ENCODE assay signal across 8 cellular contexts in genomic region chr17:7687908-7688807, GRCh38. TPM values are rescaled to one million over a fixed set of nuclear protein-coding genes. Genes with fewer than 3 reads are reported as not detected.
DNase-seq lines count a peak whose midpoint lies in the region; ATAC-seq and FAIRE-seq lines count a peak whose summit lies in the region.

Gene WRAP53, plus strand, starts transcription at chr17:7688477. Its CDS starts 172 bp downstream, at chr17:7688649.

- H3K4me3 Mint-ChIP-seq in effector memory CD8-positive, alpha-beta T cell = peak within 1 kb of the TSS; percentile 82 to 88
- peak within 1 kb of the TSS; percentile 97 for H3K4me3 Mint-ChIP-seq in memory B cell

- H3K36me3 Mint-ChIP-seq in effector memory CD8-positive, alpha-beta T cell (ENCODE audit: insufficient read depth) = peaks cover 58% of the 10 kb centered on the region
- peaks cover 9% of the 10 kb centered on the region for H3K36me3 Mint-ChIP-seq in memory B cell

- H3K27me3 Mint-ChIP-seq in effector memory CD8-positive, alpha-beta T cell = no peaks in the 10 kb centered on the region
- H3K27me3 Mint-ChIP-seq in memory B cell = no peaks in the 10 kb centered on the region

- H3K4me1 Mint-ChIP-seq in effector memory CD8-positive, alpha-beta T cell (ENCODE audit: low read depth in 2 of 2) = peaks cover 25 to 38% of the 10 kb centered on the region in 2 donors
- H3K4me1 Mint-ChIP-seq in memory B cell = peaks cover 35% of the 10 kb centered on the region

- ATAC-seq in GM21360 (IDR thresholded peaks at IDR 0.05; ENCODE audit: unreplicated experiment) (peak; percentile 52), memory B cell (ENCODE audit: low read depth) (peak; percentile 67)
- ATAC-seq in effector memory CD8-positive, alpha-beta T cell (replicated peaks) = peak; percentile 74

- peak; percentile 98 for DNase-seq in Caki2 (ENCODE audit: low read depth)
- DNase-seq in HTR-8/SVneo (ENCODE audit: insufficient read length, low spot score) = peak; percentile 98
- peak; percentile 94 for DNase-seq in NOMO-1 treated with DMSO at 0.1 percent for 48 hours (lab: John Stamatoyannopoulos, UW; ENCODE audit: unreplicated experiment)
- DNase-seq in activated CD8-positive, alpha-beta memory T cell treated with anti-CD3 and anti-CD28 coated beads for 4 hours (ENCODE audit: low read depth in 2 of 2) = peak; percentile 88 to 91
- DNase-seq in effector memory CD8-positive, alpha-beta T cell = peak; percentile 97 to 98 (median 97)
- peak; percentile 97 for DNase-seq in memory B cell (ENCODE audit: low spot score in 2 of 2)
- DNase-seq in stimulated activated CD8-positive, alpha-beta memory T cell treated with anti-CD3 and anti-CD28 coated beads, Interleukin-12 subunit alpha, Interleukin-12 subunit beta, amount 100 ng/mL, for 24 hours (ENCODE audit: extremely low read depth) = peak; percentile 88

- no peaks in the 10 kb centered on the region for H3K9me3 Mint-ChIP-seq in effector memory CD8-positive, alpha-beta T cell
- H3K9me3 Mint-ChIP-seq in memory B cell = no peaks in the 10 kb centered on the region

- H3K27ac Mint-ChIP-seq in effector memory CD8-positive, alpha-beta T cell = peak within 1 kb of the TSS; percentile 98
- peak within 1 kb of the TSS; percentile 99 for H3K27ac Mint-ChIP-seq in memory B cell

- in situ Hi-C loops in Caki2 (cut with HindIII; ENCODE audit: low pct_unique_long_range_greater_than_20kb, low sequenced_read_pairs) = no loop called here

- FAIRE-seq in HTR-8/SVneo (lab: Jason Lieb, UNC) = peak; percentile 63

RNA-seq across cellular contexts. Expression of gene WRAP53, which starts in this region (rescaled TPM):
- 18.6 and 23.1 TPM in 2 replicates for total RNA-seq in Caki2 (2014; rRNA removed; shearing (Covaris generic); ENCODE audit: low replicate concordance)

Comparison
In these comparisons a context has a peak if more than half of its experiments do, and no peak if none do; other contexts are left out.
1. Peak in every context shown above with its lines: DNase-seq and ATAC-seq.